In the genomic region with DNA sequence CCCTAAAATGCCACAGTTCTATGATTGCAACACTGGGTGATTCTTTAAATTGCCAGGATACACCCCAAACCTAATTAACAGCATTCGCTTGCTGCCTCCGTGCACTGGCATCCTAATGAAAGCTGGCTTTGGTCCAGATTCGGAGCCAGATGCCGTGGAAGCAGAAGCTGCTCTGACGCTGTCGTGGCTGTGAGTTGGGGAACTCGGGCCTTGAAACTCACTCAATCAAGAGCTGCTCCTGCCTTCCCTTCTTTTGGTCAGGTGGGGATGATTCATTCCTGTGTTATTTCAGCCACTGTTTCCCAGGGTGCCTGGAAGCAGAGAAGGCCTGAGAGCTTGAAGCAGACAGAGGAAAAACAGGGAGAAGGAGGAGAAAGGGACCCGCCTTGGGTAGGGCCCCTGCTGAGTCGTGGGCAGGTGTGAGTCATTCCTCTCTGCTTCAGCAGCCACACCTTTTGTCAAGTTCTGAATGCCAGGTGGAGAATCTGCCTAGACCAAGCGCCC, we compare ENCODE assay signal across 1 cellular context.
TF ChIP-seq lines count a peak whose summit lies in the region.

No MANE protein-coding gene starts in this region.

TF ChIP-seq in K562, 482 proteins besides CTCF, POLR2A, EP300 and RAD21 (continued from another document):
- TF ChIP-seq, protein P1, sequence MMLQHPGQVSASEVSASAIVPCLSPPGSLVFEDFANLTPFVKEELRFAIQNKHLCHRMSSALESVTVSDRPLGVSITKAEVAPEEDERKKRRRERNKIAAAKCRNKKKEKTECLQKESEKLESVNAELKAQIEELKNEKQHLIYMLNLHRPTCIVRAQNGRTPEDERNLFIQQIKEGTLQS (IDR thresholded peaks at IDR 0.05): 0 out of 2 replicates have a peak, but pooled peaks have one; percentile 7
- TF ChIP-seq, protein P1 (CRISPR knock-in tag; conservative IDR thresholded peaks at IDR 0.05): no peak
- TF ChIP-seq, protein P2, sequence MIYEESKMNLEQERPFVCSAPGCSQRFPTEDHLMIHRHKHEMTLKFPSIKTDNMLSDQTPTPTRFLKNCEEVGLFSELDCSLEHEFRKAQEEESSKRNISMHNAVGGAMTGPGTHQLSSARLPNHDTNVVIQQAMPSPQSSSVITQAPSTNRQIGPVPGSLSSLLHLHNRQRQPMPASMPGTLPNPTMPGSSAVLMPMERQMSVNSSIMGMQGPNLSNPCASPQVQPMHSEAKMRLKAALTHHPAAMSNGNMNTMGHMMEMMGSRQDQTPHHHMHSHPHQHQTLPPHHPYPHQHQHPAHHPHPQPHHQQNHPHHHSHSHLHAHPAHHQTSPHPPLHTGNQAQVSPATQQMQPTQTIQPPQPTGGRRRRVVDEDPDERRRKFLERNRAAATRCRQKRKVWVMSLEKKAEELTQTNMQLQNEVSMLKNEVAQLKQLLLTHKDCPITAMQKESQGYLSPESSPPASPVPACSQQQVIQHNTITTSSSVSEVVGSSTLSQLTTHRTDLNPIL (CRISPR knock-in tag; IDR thresholded peaks at IDR 0.05): no peak
- TF ChIP-seq TAF1 (IDR thresholded peaks at IDR 0.05; ENCODE audit: control insufficient read depth, extremely low read depth, insufficient read depth, low read length, severe bottlenecking) (no peak), POLR2AphosphoS5 (IDR thresholded peaks at IDR 0.05; ENCODE audit: control insufficient read depth, insufficient read depth, low read depth, low read length) (no peak), TOE1 (IDR thresholded peaks at IDR 0.05; ENCODE audit: borderline replicate concordance) (no peak), TOE1 (CRISPR knock-in tag; IDR thresholded peaks at IDR 0.05; ENCODE audit: borderline replicate concordance, low read depth) (no peak), KLF6 (CRISPR knock-in tag; IDR thresholded peaks at IDR 0.05; ENCODE audit: borderline replicate concordance) (no peak), ZNF780A (CRISPR knock-in tag; IDR thresholded peaks at IDR 0.05) (no peak), GTF2F1 (IDR thresholded peaks at IDR 0.05; ENCODE audit: low read depth, low read length) (no peak), ZNF232 (CRISPR knock-in tag; IDR thresholded peaks at IDR 0.05) (no peak), CCAR2 (IDR thresholded peaks at IDR 0.05; ENCODE audit: low read depth, low read length) (no peak), RBM15 (IDR thresholded peaks at IDR 0.05; ENCODE audit: insufficient read depth, low read length) (no peak), KAT8 (IDR thresholded peaks at IDR 0.05; ENCODE audit: low read depth) (no peak), FOSL1 (tag; conservative IDR thresholded peaks at IDR 0.05) (0 out of 2 replicates have a peak, but pooled peaks have one; percentile 21), FOXJ3 (CRISPR knock-in tag; IDR thresholded peaks at IDR 0.05) (no peak), MEF2D (tag; conservative IDR thresholded peaks at IDR 0.05; ENCODE audit: low read depth) (no peak), JUN (IDR thresholded peaks at IDR 0.05; ENCODE audit: borderline replicate concordance, low read depth, low read length) (0 out of 2 replicates have a peak, but pooled peaks have one; percentile 6), JUN (CRISPR knock-in tag; IDR thresholded peaks at IDR 0.05; ENCODE audit: borderline replicate concordance) (no peak)
- TF ChIP-seq, protein P3, sequence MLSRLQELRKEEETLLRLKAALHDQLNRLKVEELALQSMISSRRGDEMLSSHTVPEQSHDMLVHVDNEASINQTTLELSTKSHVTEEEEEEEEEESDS (CRISPR knock-in tag; IDR thresholded peaks at IDR 0.05): no peak
- TF ChIP-seq, protein P4, sequence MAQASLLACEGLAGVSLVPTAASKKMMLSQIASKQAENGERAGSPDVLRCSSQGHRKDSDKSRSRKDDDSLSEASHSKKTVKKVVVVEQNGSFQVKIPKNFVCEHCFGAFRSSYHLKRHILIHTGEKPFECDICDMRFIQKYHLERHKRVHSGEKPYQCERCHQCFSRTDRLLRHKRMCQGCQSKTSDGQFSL (CRISPR knock-in tag; IDR thresholded peaks at IDR 0.05): no peak
- TF ChIP-seq, protein P4 (tag; IDR thresholded peaks at IDR 0.05): no peak
- TF ChIP-seq, protein P5, sequence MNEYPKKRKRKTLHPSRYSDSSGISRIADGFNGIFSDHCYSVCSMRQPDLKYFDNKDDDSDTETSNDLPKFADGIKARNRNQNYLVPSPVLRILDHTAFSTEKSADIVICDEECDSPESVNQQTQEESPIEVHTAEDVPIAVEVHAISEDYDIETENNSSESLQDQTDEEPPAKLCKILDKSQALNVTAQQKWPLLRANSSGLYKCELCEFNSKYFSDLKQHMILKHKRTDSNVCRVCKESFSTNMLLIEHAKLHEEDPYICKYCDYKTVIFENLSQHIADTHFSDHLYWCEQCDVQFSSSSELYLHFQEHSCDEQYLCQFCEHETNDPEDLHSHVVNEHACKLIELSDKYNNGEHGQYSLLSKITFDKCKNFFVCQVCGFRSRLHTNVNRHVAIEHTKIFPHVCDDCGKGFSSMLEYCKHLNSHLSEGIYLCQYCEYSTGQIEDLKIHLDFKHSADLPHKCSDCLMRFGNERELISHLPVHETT (CRISPR knock-in tag; conservative IDR thresholded peaks at IDR 0.05 in 1 of 2, IDR thresholded peaks at IDR 0.05 in 1 of 2): 0 out of 4 replicates have a peak, but pooled peaks of 1 of the 2 experiments have one; percentile 12
